8 cellular contexts compared by ENCODE assay signal in genomic region chr11:114077482-114078305, GRCh38. TPM values are rescaled to one million over a fixed set of nuclear protein-coding genes. Genes with fewer than 3 reads are reported as not detected.
A peak's percentile ranks its signal among the peaks of the same experiment; 100 is the strongest.
DNase-seq lines count a peak whose midpoint lies in the region; ATAC-seq and TF ChIP-seq lines count a peak whose summit lies in the region.

No MANE protein-coding gene starts in this region.

- intact Hi-C loops in heart right ventricle (cut with DNase I) (loop anchor here in 2 of 10 donors (5.0 kb wide), 2 partner anchors 35 to 40 kb away; no protein-coding TSS in a partner anchor), Right ventricle myocardium inferior (cut with DNase I) (no loop called here), lower lobe of right lung (cut with DNase I) (no loop called here), upper lobe of right lung (cut with DNase I) (no loop called here)

- peak overlapping the region; percentile 83 for H3K27ac Mint-ChIP-seq in activated CD8-positive, alpha-beta T cell treated with anti-CD3 and anti-CD28 coated beads, Interleukin-2, amount 10 ng/mL, durations not matched to agents 7 days and 5 days

- DNase-seq in heart right ventricle (no peak), Right ventricle myocardium inferior (ENCODE audit: missing footprints) (no peak), lower lobe of right lung (no peak), upper lobe of right lung (no peak), COLO829 (ENCODE audit: low spot score) (no peak)
- peak; percentile 57 for DNase-seq in activated CD8-positive, alpha-beta T cell treated with anti-CD3 and anti-CD28 coated beads, Interleukin-2, amount 10 ng/mL, durations not matched to agents 7 days and 5 days

- CTCF ChIA-PET in activated CD8-positive, alpha-beta T cell treated with anti-CD3 and anti-CD28 coated beads, Interleukin-2, amount 10 ng/mL, durations not matched to agents 7 days and 5 days (lab: Charles Lee), result interaction anchor here (0.7 to 1.7 kb wide), 5 partner anchors 18 to 183 kb away, joined by 3 to 7 read pairs (median 4); partner anchors contain the start of gene ZBTB16

- peak overlapping the region; percentile 71 for H3K4me3 Mint-ChIP-seq in activated CD8-positive, alpha-beta T cell treated with anti-CD3 and anti-CD28 coated beads, Interleukin-2, amount 10 ng/mL, durations not matched to agents 7 days and 5 days

- H3K4me3 ChIP-seq in heart right ventricle, result no peak overlapping the region
- H3K4me3 ChIP-seq in lower lobe of right lung, result peak overlapping the region; percentile 26
- H3K4me3 ChIP-seq in upper lobe of right lung, result no peak overlapping the region

- H3K27me3 Mint-ChIP-seq in activated CD8-positive, alpha-beta T cell treated with anti-CD3 and anti-CD28 coated beads, Interleukin-2, amount 10 ng/mL, durations not matched to agents 7 days and 5 days (ENCODE audit: low read depth), result peaks cover 11% of the 10 kb centered on the region

- POLR2A ChIA-PET in activated CD8-positive, alpha-beta T cell treated with anti-CD3 and anti-CD28 coated beads, Interleukin-2, amount 10 ng/mL, durations not matched to agents 7 days and 5 days (lab: Charles Lee), result no interaction called here

- TF ChIP-seq CTCF in heart right ventricle (IDR thresholded peaks at IDR 0.05) (no peak), lower lobe of right lung (IDR thresholded peaks at IDR 0.05) (no peak), upper lobe of right lung (IDR thresholded peaks at IDR 0.05) (no peak)

- peaks cover 21% of the 10 kb centered on the region for H3K36me3 Mint-ChIP-seq in activated CD8-positive, alpha-beta T cell treated with anti-CD3 and anti-CD28 coated beads, Interleukin-2, amount 10 ng/mL, durations not matched to agents 7 days and 5 days (ENCODE audit: low read depth)

- peaks cover 83% of the 10 kb centered on the region for H3K4me1 Mint-ChIP-seq in activated CD8-positive, alpha-beta T cell treated with anti-CD3 and anti-CD28 coated beads, Interleukin-2, amount 10 ng/mL, durations not matched to agents 7 days and 5 days (ENCODE audit: low read depth)

- H3K9me3 Mint-ChIP-seq in activated CD8-positive, alpha-beta T cell treated with anti-CD3 and anti-CD28 coated beads, Interleukin-2, amount 10 ng/mL, durations not matched to agents 7 days and 5 days (ENCODE audit: insufficient read depth), result no peaks in the 10 kb centered on the region

- no peak for ATAC-seq in heart right ventricle
- no peak for ATAC-seq in Right ventricle myocardium inferior
- ATAC-seq in activated CD8-positive, alpha-beta T cell treated with anti-CD3 and anti-CD28 coated beads, Interleukin-2, amount 10 ng/mL, durations not matched to agents 7 days and 5 days, result peak; percentile 30
- no peak for ATAC-seq in lower lobe of right lung
- peak; percentile 14 for ATAC-seq in upper lobe of right lung
- no peak for ATAC-seq in GM21528 (IDR thresholded peaks at IDR 0.05; ENCODE audit: low FRiP score, unreplicated experiment)
- ATAC-seq in GM21825 (IDR thresholded peaks at IDR 0.05; ENCODE audit: unreplicated experiment), result no peak

- H3K36me3 ChIP-seq in heart right ventricle, result peaks cover 0 to 14% (median 0%) of the 10 kb centered on the region in 9 donors
- H3K36me3 ChIP-seq in lower lobe of right lung, result peaks cover 76% of the 10 kb centered on the region
- peaks cover 57% of the 10 kb centered on the region for H3K36me3 ChIP-seq in upper lobe of right lung

- H3K27ac ChIP-seq in heart right ventricle, result peak overlapping the region in 7 of 10 donors; percentile 26 to 96 (median 81)
- H3K27ac ChIP-seq in lower lobe of right lung, result peak overlapping the region; percentile 5
- H3K27ac ChIP-seq in upper lobe of right lung, result no peak overlapping the region

- H3K9me3 ChIP-seq in heart right ventricle (no peaks in the 10 kb centered on the region), lower lobe of right lung (no peaks in the 10 kb centered on the region), upper lobe of right lung (no peaks in the 10 kb centered on the region)

- WGBS in heart right ventricle, 2 donors, result 84 to 88% methylated on average over 9 of the region's 9 CpGs

- peaks cover 59 to 100% (median 100%) of the 10 kb centered on the region in 9 donors for H3K4me1 ChIP-seq in heart right ventricle
- H3K4me1 ChIP-seq in lower lobe of right lung, result peaks cover 100% of the 10 kb centered on the region
- peaks cover 99% of the 10 kb centered on the region for H3K4me1 ChIP-seq in upper lobe of right lung

- H3K27me3 ChIP-seq in heart right ventricle (no peaks in the 10 kb centered on the region), lower lobe of right lung (ENCODE audit: low read depth) (no peaks in the 10 kb centered on the region), upper lobe of right lung (no peaks in the 10 kb centered on the region)

RNA-seq across cellular contexts. Expression of gene ZBTB16, which starts 18.2 kb away (rescaled TPM):
- total RNA-seq in heart right ventricle, result 100 to 1,000 TPM in 1 of 10 donors, 10 to 100 TPM in 9; 18.3 to 108 (median 72.9) TPM
- 10 to 100 TPM; 21.1 to 39.6 TPM for polyA plus RNA-seq in heart right ventricle
- total RNA-seq in Right ventricle myocardium inferior, result 78.1 TPM
- 10 to 100 TPM; 16.3 to 16.4 TPM for total RNA-seq in activated CD8-positive, alpha-beta T cell treated with anti-CD3 and anti-CD28 coated beads, Interleukin-2, amount 10 ng/mL, durations not matched to agents 7 days and 5 days
- 171 TPM for total RNA-seq in lower lobe of right lung
- 221 TPM for total RNA-seq in upper lobe of right lung

Comparison
In these comparisons a context has a peak if more than half of its experiments do, and no peak if none do; other contexts are left out.
1. ATAC-seq: peak in activated CD8-positive, alpha-beta T cell treated with anti-CD3 and anti-CD28 coated beads, Interleukin-2, amount 10 ng/mL, durations not matched to agents 7 days and 5 days (single experiment) and upper lobe of right lung (single experiment); none in heart right ventricle (0 of 8), Right ventricle myocardium inferior (single experiment), lower lobe of right lung (0 of 2), GM21528 (single experiment) and GM21825 (single experiment).